22 cellular contexts compared by ENCODE assay signal in genomic region chr2:24837996-24838513, GRCh38. TPM values are rescaled to one million over a fixed set of nuclear protein-coding genes. Genes with fewer than 3 reads are reported as not detected.
DNase-seq lines count a peak whose midpoint lies in the region; ATAC-seq, FAIRE-seq and TF ChIP-seq lines count a peak whose summit lies in the region.
"Had no signal": no experiment of that assay in that cellular context is flagged by ENCODE, and none has a peak within 500 bp of the region (broad histone marks: within the 10 kb centered on the region; RNA-seq: fewer than 3 reads in every experiment).

No MANE protein-coding gene starts in this region.

- no peaks in the 10 kb centered on the region for H3K27me3 ChIP-seq in osteoblast (ENCODE audit: insufficient read depth, low read length)
- H3K27me3 ChIP-seq in CD4-positive, alpha-beta memory T cell (ENCODE audit: insufficient read depth, low read length): no peaks in the 10 kb centered on the region
- no peaks in the 10 kb centered on the region for H3K27me3 ChIP-seq in GM23248 (replicated peaks; ENCODE audit: insufficient read depth)
- H3K27me3 ChIP-seq: BLaER1 had no signal

- H3K9me2 ChIP-seq in GM23248 (ENCODE audit: insufficient read depth): no peaks in the 10 kb centered on the region

- H3K36me3 Mint-ChIP-seq in CD4-positive, alpha-beta memory T cell: peaks cover 14 to 42% of the 10 kb centered on the region in 2 donors

- H3K4me3 ChIP-seq in kidney (ENCODE audit: low read length in 2 of 2): no peak overlapping the region
- no peak overlapping the region for H3K4me3 ChIP-seq in osteoblast (ENCODE audit: insufficient read depth, low read length)
- no peak overlapping the region for H3K4me3 ChIP-seq in CD4-positive, alpha-beta memory T cell (ENCODE audit: low read length in 2 of 2)
- no peak overlapping the region for H3K4me3 ChIP-seq in GM23248
- H3K4me3 ChIP-seq: BLaER1, GM12878 had no signal

- POLR2A ChIA-PET in CD4-positive, alpha-beta memory T cell (lab: Charles Lee; ENCODE audit: partially characterized antibody): interaction anchor here (0.7 kb wide), 1 partner anchor 490 kb away, joined by 4 read pairs; no protein-coding TSS in a partner anchor

- in situ Hi-C loops in GM23248 (cut with MboI): loop anchor here (25.0 kb wide), 1 partner anchor 299 kb away; no protein-coding TSS in a partner anchor

- H3K27ac ChIP-seq in kidney (ENCODE audit: low read depth in 2 of 2, low read length in 2 of 2) (no peak overlapping the region), osteoblast (ENCODE audit: low read depth, low read length) (no peak overlapping the region), GM23248 (no peak overlapping the region)
- no peak overlapping the region for H3K27ac ChIP-seq in CD4-positive, alpha-beta memory T cell (ENCODE audit: low read depth, low read length)
- H3K27ac ChIP-seq: 22Rv1, BLaER1, C4-2B had no signal

- no peak for FAIRE-seq in kidney (lab: Jason Lieb, UNC)
- FAIRE-seq: A204.1, D721Med, GM12878, H54 had no signal

- H3K4me1 ChIP-seq in kidney (ENCODE audit: control insufficient read depth in 1 of 2, insufficient read depth in 1 of 2, low read depth in 1 of 2, low read length in 2 of 2) (no peaks in the 10 kb centered on the region), osteoblast (ENCODE audit: insufficient read depth, low read length) (peaks cover 7% of the 10 kb centered on the region), GM23248 (ENCODE audit: insufficient read depth) (0 out of 2 replicates have a peak, but pooled peaks cover 7% of the 10 kb centered on the region)
- no peaks in the 10 kb centered on the region for H3K4me1 ChIP-seq in CD4-positive, alpha-beta memory T cell (ENCODE audit: insufficient read depth, low read length)

- H3K4me1 Mint-ChIP-seq in CD4-positive, alpha-beta memory T cell: no peaks in the 10 kb centered on the region
- H3K4me1 Mint-ChIP-seq: B cell; CD4-positive, CD25-positive, alpha-beta regulatory T cell; CD8-positive, alpha-beta memory T cell had no signal

- H4K20me1 ChIP-seq in osteoblast (ENCODE audit: insufficient read depth, low read length) (no peaks in the 10 kb centered on the region), GM23248 (ENCODE audit: insufficient read depth) (no peaks in the 10 kb centered on the region)
- H4K20me1 ChIP-seq: BLaER1 had no signal

- no peaks in the 10 kb centered on the region for H3K79me2 ChIP-seq in osteoblast (ENCODE audit: insufficient read depth, low read length)
- no peaks in the 10 kb centered on the region for H3K79me2 ChIP-seq in GM23248 (ENCODE audit: insufficient read depth)

- H3K36me3 ChIP-seq in kidney (ENCODE audit: control insufficient read depth in 1 of 2, insufficient read depth in 2 of 2, low read length in 2 of 2) (no peaks in the 10 kb centered on the region), osteoblast (ENCODE audit: insufficient read depth, low read length) (no peaks in the 10 kb centered on the region), GM23248 (ENCODE audit: low read depth) (no peaks in the 10 kb centered on the region; the same call in 1 of the 2 replicates)
- H3K36me3 ChIP-seq in CD4-positive, alpha-beta memory T cell (ENCODE audit: insufficient read depth, low read length): peaks cover 2% of the 10 kb centered on the region

- H3K9me3 ChIP-seq in kidney (ENCODE audit: control insufficient read depth in 1 of 2, low read length in 2 of 2): no peaks in the 10 kb centered on the region
- H3K9me3 ChIP-seq in osteoblast (ENCODE audit: low read depth, low read length): no peaks in the 10 kb centered on the region
- H3K9me3 ChIP-seq in CD4-positive, alpha-beta memory T cell (ENCODE audit: control insufficient read depth in 1 of 2, low read length in 2 of 2): no peaks in the 10 kb centered on the region
- no peaks in the 10 kb centered on the region for H3K9me3 ChIP-seq in GM23248 (ENCODE audit: low read depth)
- H3K9me3 ChIP-seq: BLaER1 had no signal

- H3F3A ChIP-seq in GM23248 (ENCODE audit: insufficient read depth): no peaks in the 10 kb centered on the region

- WGBS in GM23248 (ENCODE audit: low coverage in 1 of 2, low lambda C conversion rate in 2 of 2, missing lambda C conversion rate in 2 of 2), 2 experiments: 96% methylated on average over 4 to 5 of the region's 5 CpGs

- DNase-seq in Right ventricle myocardium superior (peak; percentile 13), left ventricle myocardium superior (no peak), kidney (peak; percentile 35), osteoblast (ENCODE audit: insufficient read length, low spot score, missing footprints) (peak; percentile 80), GM23248 (no peak)
- no peak for DNase-seq in CD4-positive, alpha-beta memory T cell
- DNase-seq: CD4-positive, CD25-positive, alpha-beta regulatory T cell; CD8-positive, alpha-beta memory T cell; DMS 273 treated with DMSO at 0.1 percent for 48 hours; DMS79; EL; GDM1; GOT3; HCEC 1CT had no signal

- H3K9ac ChIP-seq in kidney (ENCODE audit: low read length in 2 of 2) (no peak overlapping the region), GM23248 (no peak overlapping the region)
- H3K9ac ChIP-seq: BLaER1 had no signal

- no peaks in the 10 kb centered on the region for H3K27me3 Mint-ChIP-seq in CD4-positive, alpha-beta memory T cell
- H3K27me3 Mint-ChIP-seq: B cell; CD4-positive, CD25-positive, alpha-beta regulatory T cell; CD8-positive, alpha-beta memory T cell had no signal

- TF ChIP-seq CTCF in kidney (IDR thresholded peaks at IDR 0.05; ENCODE audit: borderline replicate concordance, extremely low read depth, insufficient read depth) (no peak), osteoblast (IDR thresholded peaks at IDR 0.05; ENCODE audit: extremely low read depth, low read depth, low read length) (no peak)

- no peak overlapping the region for H2AFZ ChIP-seq in osteoblast (ENCODE audit: low read length)
- no peak overlapping the region for H2AFZ ChIP-seq in GM23248

- intact Hi-C loops in Right ventricle myocardium superior (cut with DNase I) (no loop called here), left ventricle myocardium superior (cut with micrococcal nuclease) (no loop called here), kidney (cut with DNase I) (no loop called here)
- intact Hi-C loops in CD4-positive, alpha-beta memory T cell (cut with micrococcal nuclease): no loop called here

- H3K9me3 Mint-ChIP-seq in CD4-positive, alpha-beta memory T cell: no peaks in the 10 kb centered on the region
- H3K9me3 Mint-ChIP-seq: CD4-positive, CD25-positive, alpha-beta regulatory T cell; CD8-positive, alpha-beta memory T cell had no signal

- no peak overlapping the region for H3K4me2 ChIP-seq in osteoblast (ENCODE audit: insufficient read depth, low read length)
- H3K4me2 ChIP-seq in GM23248 (ENCODE audit: unreplicated experiment): no peak overlapping the region
- H3K4me2 ChIP-seq: BLaER1 had no signal

- H3K4me3 Mint-ChIP-seq in CD4-positive, alpha-beta memory T cell: no peak overlapping the region
- H3K4me3 Mint-ChIP-seq: B cell; CD4-positive, CD25-positive, alpha-beta regulatory T cell; CD8-positive, alpha-beta memory T cell had no signal

- H3K27ac Mint-ChIP-seq in CD4-positive, alpha-beta memory T cell: no peak overlapping the region
- H3K27ac Mint-ChIP-seq: B cell had no signal

- CTCF ChIA-PET in CD4-positive, alpha-beta memory T cell (lab: Charles Lee; ENCODE audit: partially characterized antibody): interaction anchor here (2.0 kb wide), 1 partner anchor 11 kb away, joined by 7 read pairs; no protein-coding TSS in a partner anchor

- ATAC-seq in Right ventricle myocardium superior (ENCODE audit: poor library complexity): no peak
- no peak for ATAC-seq in left ventricle myocardium superior
- ATAC-seq: GM12878 had no signal

RNA-seq across cellular contexts. Expression of gene CENPO, which starts 44.8 kb away (rescaled TPM):
- 2.2 TPM for total RNA-seq in Right ventricle myocardium superior
- total RNA-seq in left ventricle myocardium superior: 2.2 TPM
- total RNA-seq in kidney: 5.7 TPM
- polyA plus RNA-seq in kidney (ENCODE audit: insufficient read depth, low read depth, low replicate concordance): 1.5 TPM
- total RNA-seq in osteoblast: 8.0 and 9.1 TPM in 2 replicates
- 1 to 10 TPM; 4.6 to 6.1 TPM for total RNA-seq in CD4-positive, alpha-beta memory T cell
- polyA plus RNA-seq in CD4-positive, alpha-beta memory T cell: 1 to 10 TPM; 1.6 to 2.5 TPM
- 13.2 and 22.1 TPM in 2 replicates for total RNA-seq in GM23248 (2014; rRNA removed; shearing (Covaris generic))
- 12.8 and 13.3 TPM in 2 replicates for polyA plus RNA-seq in GM23248 (2016; fragmentation: Nextera tagmentation; extraction: Ambion mirVana)

RNA-seq across cellular contexts. Expression of gene PTRHD1, which starts 44.9 kb away (rescaled TPM):
- total RNA-seq in Right ventricle myocardium superior (31.4 TPM), left ventricle myocardium superior (28.2 TPM), kidney (21.7 TPM), osteoblast (21.5 and 25.0 TPM in 2 replicates)
- polyA plus RNA-seq in kidney (ENCODE audit: insufficient read depth, low read depth, low replicate concordance) (56.4 TPM), GM23248 (2016; fragmentation: Nextera tagmentation; extraction: Ambion mirVana) (44.8 and 46.2 TPM in 2 replicates)
- 10 to 100 TPM; 12.0 to 12.8 TPM for total RNA-seq in CD4-positive, alpha-beta memory T cell
- polyA plus RNA-seq in CD4-positive, alpha-beta memory T cell: 10 to 100 TPM; 48.6 to 52.1 TPM
- total RNA-seq in GM23248 (2014; rRNA removed; shearing (Covaris generic)): 13.3 and 27.5 TPM in 2 replicates

Comparison
In these comparisons a context has a peak if more than half of its experiments do, and no peak if none do; other contexts are left out.
1. DNase-seq: peak in Right ventricle myocardium superior (single experiment), kidney (single experiment) and osteoblast (single experiment); none in left ventricle myocardium superior (single experiment), CD4-positive, alpha-beta memory T cell (0 of 5) and GM23248 (single experiment).